1 cellular context compared by ENCODE assay signal in the genomic region with DNA sequence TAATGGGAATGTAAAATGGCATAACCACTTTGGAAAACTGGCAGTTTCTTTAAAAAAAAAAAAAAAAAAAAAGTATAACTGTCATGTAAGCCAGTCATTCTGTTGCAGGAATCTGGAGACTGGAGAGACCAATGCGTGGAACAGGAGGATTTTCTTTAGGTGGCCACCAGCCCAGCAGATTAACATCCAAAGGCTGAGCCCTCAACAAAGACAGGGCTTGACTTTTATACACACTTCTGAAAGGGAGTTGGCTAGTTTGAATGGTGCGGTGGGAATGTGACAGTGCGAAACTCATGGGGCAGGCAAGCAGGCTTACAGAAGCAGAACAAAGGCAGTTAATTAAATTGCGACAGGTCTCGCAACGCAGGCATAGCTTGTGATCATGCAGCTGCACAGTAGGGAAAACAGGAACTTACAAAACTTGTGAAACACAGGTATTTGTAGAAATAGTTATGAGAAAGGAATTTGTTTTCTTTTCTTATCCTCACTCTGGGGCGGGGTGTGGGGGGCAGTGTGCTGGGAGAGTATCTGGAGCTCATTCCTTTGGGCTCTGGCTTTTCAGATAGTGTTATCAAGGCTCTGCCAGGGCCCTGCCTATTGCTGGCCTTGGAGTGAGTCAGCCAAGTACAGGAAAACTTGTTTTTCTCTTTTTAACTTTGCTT.
TF ChIP-seq lines count a peak whose summit lies in the region.

No MANE protein-coding gene starts in this region.

TF ChIP-seq in K562, 482 proteins besides CTCF, POLR2A, EP300 and RAD21 (continued from another document and continues in another):
- no peak for TF ChIP-seq ATF1 (CRISPR knock-in tag; IDR thresholded peaks at IDR 0.05)
- peak; percentile 72 for TF ChIP-seq ATF1 (tag; IDR thresholded peaks at IDR 0.05)
- TF ChIP-seq ZNF384 (IDR thresholded peaks at IDR 0.05; ENCODE audit: low read depth, low read length) = peak; percentile 83
- TF ChIP-seq MYNN (IDR thresholded peaks at IDR 0.05) = no peak; the same call in 1 of the 2 replicates
- no peak for TF ChIP-seq MYNN (CRISPR knock-in tag; IDR thresholded peaks at IDR 0.05)
- no peak for TF ChIP-seq RBM22 (IDR thresholded peaks at IDR 0.05; ENCODE audit: low read depth, low read length, poor library complexity, severe bottlenecking)
- TF ChIP-seq, protein P1, sequence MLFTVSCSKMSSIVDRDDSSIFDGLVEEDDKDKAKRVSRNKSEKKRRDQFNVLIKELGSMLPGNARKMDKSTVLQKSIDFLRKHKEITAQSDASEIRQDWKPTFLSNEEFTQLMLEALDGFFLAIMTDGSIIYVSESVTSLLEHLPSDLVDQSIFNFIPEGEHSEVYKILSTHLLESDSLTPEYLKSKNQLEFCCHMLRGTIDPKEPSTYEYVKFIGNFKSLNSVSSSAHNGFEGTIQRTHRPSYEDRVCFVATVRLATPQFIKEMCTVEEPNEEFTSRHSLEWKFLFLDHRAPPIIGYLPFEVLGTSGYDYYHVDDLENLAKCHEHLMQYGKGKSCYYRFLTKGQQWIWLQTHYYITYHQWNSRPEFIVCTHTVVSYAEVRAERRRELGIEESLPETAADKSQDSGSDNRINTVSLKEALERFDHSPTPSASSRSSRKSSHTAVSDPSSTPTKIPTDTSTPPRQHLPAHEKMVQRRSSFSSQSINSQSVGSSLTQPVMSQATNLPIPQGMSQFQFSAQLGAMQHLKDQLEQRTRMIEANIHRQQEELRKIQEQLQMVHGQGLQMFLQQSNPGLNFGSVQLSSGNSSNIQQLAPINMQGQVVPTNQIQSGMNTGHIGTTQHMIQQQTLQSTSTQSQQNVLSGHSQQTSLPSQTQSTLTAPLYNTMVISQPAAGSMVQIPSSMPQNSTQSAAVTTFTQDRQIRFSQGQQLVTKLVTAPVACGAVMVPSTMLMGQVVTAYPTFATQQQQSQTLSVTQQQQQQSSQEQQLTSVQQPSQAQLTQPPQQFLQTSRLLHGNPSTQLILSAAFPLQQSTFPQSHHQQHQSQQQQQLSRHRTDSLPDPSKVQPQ (CRISPR knock-in tag; IDR thresholded peaks at IDR 0.05; ENCODE audit: borderline replicate concordance) = peak; percentile 41; the same call in 1 of the 2 replicates
- no peak for TF ChIP-seq SIN3B (IDR thresholded peaks at IDR 0.05; ENCODE audit: low read depth)
- TF ChIP-seq ZNF561 (CRISPR knock-in tag; conservative IDR thresholded peaks at IDR 0.05) = no peak
- no peak for TF ChIP-seq ZNF140 (CRISPR knock-in tag; IDR thresholded peaks at IDR 0.05)
- TF ChIP-seq ARID1B (IDR thresholded peaks at IDR 0.05) = peak; percentile 100
- TF ChIP-seq SNRNP70 (optimal IDR thresholded peaks at IDR 0.05; ENCODE audit: low read depth, low read length) = no peak
- TF ChIP-seq GTF2A2 (tag; IDR thresholded peaks at IDR 0.05) = no peak
- no peak for TF ChIP-seq ZNF165 (CRISPR knock-in tag; IDR thresholded peaks at IDR 0.05; ENCODE audit: borderline replicate concordance)
- no peak for TF ChIP-seq POLR3G (IDR thresholded peaks at IDR 0.05; ENCODE audit: extremely low read depth, insufficient read length, insufficient replicate concordance)
- no peak for TF ChIP-seq HCFC1 (IDR thresholded peaks at IDR 0.05; ENCODE audit: low read depth, low read length)
- TF ChIP-seq POLR2H (tag; IDR thresholded peaks at IDR 0.05; ENCODE audit: low read depth) = peak; percentile 44; the same call in 1 of the 2 replicates
- no peak for TF ChIP-seq BRCA1 (IDR thresholded peaks at IDR 0.05)
- TF ChIP-seq BRCA1 (CRISPR knock-in tag; IDR thresholded peaks at IDR 0.05) = no peak
- TF ChIP-seq, protein P2, sequence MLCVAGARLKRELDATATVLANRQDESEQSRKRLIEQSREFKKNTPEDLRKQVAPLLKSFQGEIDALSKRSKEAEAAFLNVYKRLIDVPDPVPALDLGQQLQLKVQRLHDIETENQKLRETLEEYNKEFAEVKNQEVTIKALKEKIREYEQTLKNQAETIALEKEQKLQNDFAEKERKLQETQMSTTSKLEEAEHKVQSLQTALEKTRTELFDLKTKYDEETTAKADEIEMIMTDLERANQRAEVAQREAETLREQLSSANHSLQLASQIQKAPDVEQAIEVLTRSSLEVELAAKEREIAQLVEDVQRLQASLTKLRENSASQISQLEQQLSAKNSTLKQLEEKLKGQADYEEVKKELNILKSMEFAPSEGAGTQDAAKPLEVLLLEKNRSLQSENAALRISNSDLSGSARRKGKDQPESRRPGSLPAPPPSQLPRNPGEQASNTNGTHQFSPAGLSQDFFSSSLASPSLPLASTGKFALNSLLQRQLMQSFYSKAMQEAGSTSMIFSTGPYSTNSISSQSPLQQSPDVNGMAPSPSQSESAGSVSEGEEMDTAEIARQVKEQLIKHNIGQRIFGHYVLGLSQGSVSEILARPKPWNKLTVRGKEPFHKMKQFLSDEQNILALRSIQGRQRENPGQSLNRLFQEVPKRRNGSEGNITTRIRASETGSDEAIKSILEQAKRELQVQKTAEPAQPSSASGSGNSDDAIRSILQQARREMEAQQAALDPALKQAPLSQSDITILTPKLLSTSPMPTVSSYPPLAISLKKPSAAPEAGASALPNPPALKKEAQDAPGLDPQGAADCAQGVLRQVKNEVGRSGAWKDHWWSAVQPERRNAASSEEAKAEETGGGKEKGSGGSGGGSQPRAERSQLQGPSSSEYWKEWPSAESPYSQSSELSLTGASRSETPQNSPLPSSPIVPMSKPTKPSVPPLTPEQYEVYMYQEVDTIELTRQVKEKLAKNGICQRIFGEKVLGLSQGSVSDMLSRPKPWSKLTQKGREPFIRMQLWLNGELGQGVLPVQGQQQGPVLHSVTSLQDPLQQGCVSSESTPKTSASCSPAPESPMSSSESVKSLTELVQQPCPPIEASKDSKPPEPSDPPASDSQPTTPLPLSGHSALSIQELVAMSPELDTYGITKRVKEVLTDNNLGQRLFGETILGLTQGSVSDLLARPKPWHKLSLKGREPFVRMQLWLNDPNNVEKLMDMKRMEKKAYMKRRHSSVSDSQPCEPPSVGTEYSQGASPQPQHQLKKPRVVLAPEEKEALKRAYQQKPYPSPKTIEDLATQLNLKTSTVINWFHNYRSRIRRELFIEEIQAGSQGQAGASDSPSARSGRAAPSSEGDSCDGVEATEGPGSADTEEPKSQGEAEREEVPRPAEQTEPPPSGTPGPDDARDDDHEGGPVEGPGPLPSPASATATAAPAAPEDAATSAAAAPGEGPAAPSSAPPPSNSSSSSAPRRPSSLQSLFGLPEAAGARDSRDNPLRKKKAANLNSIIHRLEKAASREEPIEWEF (CRISPR knock-in tag; IDR thresholded peaks at IDR 0.05) = 0 out of 2 replicates have a peak, but pooled peaks have one; percentile 2
- TF ChIP-seq LARP7 (IDR thresholded peaks at IDR 0.05) = no peak
- TF ChIP-seq, protein P3, sequence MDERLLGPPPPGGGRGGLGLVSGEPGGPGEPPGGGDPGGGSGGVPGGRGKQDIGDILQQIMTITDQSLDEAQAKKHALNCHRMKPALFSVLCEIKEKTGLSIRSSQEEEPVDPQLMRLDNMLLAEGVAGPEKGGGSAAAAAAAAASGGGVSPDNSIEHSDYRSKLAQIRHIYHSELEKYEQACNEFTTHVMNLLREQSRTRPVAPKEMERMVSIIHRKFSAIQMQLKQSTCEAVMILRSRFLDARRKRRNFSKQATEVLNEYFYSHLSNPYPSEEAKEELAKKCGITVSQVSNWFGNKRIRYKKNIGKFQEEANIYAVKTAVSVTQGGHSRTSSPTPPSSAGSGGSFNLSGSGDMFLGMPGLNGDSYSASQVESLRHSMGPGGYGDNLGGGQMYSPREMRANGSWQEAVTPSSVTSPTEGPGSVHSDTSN (CRISPR knock-in tag; IDR thresholded peaks at IDR 0.05; ENCODE audit: low read depth) = peak; percentile 26; the same call in 1 of the 2 replicates
- TF ChIP-seq, protein P3 (tag; conservative IDR thresholded peaks at IDR 0.05; ENCODE audit: low read depth) = peak; percentile 95
- TF ChIP-seq, protein P4, sequence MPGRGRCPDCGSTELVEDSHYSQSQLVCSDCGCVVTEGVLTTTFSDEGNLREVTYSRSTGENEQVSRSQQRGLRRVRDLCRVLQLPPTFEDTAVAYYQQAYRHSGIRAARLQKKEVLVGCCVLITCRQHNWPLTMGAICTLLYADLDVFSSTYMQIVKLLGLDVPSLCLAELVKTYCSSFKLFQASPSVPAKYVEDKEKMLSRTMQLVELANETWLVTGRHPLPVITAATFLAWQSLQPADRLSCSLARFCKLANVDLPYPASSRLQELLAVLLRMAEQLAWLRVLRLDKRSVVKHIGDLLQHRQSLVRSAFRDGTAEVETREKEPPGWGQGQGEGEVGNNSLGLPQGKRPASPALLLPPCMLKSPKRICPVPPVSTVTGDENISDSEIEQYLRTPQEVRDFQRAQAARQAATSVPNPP (IDR thresholded peaks at IDR 0.05; ENCODE audit: borderline replicate concordance, insufficient read depth, insufficient read length) = no peak
- no peak for TF ChIP-seq CBFB (CRISPR knock-in tag; IDR thresholded peaks at IDR 0.05)
- TF ChIP-seq, protein P5, sequence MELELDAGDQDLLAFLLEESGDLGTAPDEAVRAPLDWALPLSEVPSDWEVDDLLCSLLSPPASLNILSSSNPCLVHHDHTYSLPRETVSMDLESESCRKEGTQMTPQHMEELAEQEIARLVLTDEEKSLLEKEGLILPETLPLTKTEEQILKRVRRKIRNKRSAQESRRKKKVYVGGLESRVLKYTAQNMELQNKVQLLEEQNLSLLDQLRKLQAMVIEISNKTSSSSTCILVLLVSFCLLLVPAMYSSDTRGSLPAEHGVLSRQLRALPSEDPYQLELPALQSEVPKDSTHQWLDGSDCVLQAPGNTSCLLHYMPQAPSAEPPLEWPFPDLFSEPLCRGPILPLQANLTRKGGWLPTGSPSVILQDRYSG (tag; conservative IDR thresholded peaks at IDR 0.05; ENCODE audit: low read depth) = peak; percentile 23; the same call in 1 of the 2 replicates
- TF ChIP-seq ZNF57 (CRISPR knock-in tag; IDR thresholded peaks at IDR 0.05) = no peak
- TF ChIP-seq, protein P6, sequence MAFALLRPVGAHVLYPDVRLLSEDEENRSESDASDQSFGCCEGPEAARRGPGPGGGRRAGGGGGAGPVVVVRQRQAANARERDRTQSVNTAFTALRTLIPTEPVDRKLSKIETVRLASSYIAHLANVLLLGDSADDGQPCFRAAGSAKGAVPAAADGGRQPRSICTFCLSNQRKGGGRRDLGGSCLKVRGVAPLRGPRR (CRISPR knock-in tag; IDR thresholded peaks at IDR 0.05) = no peak
- 0 out of 2 replicates have a peak, but pooled peaks have one; percentile 17 for TF ChIP-seq NR4A1 (CRISPR knock-in tag; IDR thresholded peaks at IDR 0.05)
- no peak; the same call in 1 of the 2 replicates for TF ChIP-seq NR4A1 (tag; IDR thresholded peaks at IDR 0.05)
- TF ChIP-seq THRAP3 (IDR thresholded peaks at IDR 0.05; ENCODE audit: borderline replicate concordance) = no peak; the same call in 1 of the 2 replicates
- TF ChIP-seq ZC3H11A (IDR thresholded peaks at IDR 0.05; ENCODE audit: low read depth, low read length) = no peak
- peak; percentile 98 for TF ChIP-seq CBFA2T2 (conservative IDR thresholded peaks at IDR 0.05)
- TF ChIP-seq IFI16 (CRISPR knock-in tag; IDR thresholded peaks at IDR 0.05) = no peak
- TF ChIP-seq ZNF253 (CRISPR knock-in tag; conservative IDR thresholded peaks at IDR 0.05) = no peak
- TF ChIP-seq, protein P7, sequence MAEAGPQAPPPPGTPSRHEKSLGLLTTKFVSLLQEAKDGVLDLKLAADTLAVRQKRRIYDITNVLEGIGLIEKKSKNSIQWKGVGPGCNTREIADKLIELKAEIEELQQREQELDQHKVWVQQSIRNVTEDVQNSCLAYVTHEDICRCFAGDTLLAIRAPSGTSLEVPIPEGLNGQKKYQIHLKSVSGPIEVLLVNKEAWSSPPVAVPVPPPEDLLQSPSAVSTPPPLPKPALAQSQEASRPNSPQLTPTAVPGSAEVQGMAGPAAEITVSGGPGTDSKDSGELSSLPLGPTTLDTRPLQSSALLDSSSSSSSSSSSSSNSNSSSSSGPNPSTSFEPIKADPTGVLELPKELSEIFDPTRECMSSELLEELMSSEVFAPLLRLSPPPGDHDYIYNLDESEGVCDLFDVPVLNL (CRISPR knock-in tag; IDR thresholded peaks at IDR 0.05; ENCODE audit: low read depth) = no peak
- peak; percentile 24 for TF ChIP-seq ZFP36 (IDR thresholded peaks at IDR 0.05; ENCODE audit: low read depth, low read length, partially characterized antibody)
- TF ChIP-seq TGIF2 (CRISPR knock-in tag; IDR thresholded peaks at IDR 0.05) = no peak
- TF ChIP-seq ZNF212 (CRISPR knock-in tag; IDR thresholded peaks at IDR 0.05) = 0 out of 2 replicates have a peak, but pooled peaks have one; percentile 72
- TF ChIP-seq, protein P8, sequence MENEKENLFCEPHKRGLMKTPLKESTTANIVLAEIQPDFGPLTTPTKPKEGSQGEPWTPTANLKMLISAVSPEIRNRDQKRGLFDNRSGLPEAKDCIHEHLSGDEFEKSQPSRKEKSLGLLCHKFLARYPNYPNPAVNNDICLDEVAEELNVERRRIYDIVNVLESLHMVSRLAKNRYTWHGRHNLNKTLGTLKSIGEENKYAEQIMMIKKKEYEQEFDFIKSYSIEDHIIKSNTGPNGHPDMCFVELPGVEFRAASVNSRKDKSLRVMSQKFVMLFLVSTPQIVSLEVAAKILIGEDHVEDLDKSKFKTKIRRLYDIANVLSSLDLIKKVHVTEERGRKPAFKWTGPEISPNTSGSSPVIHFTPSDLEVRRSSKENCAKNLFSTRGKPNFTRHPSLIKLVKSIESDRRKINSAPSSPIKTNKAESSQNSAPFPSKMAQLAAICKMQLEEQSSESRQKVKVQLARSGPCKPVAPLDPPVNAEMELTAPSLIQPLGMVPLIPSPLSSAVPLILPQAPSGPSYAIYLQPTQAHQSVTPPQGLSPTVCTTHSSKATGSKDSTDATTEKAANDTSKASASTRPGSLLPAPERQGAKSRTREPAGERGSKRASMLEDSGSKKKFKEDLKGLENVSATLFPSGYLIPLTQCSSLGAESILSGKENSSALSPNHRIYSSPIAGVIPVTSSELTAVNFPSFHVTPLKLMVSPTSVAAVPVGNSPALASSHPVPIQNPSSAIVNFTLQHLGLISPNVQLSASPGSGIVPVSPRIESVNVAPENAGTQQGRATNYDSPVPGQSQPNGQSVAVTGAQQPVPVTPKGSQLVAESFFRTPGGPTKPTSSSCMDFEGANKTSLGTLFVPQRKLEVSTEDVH (IDR thresholded peaks at IDR 0.05; ENCODE audit: low read depth, partially characterized antibody) = no peak
- TF ChIP-seq ZNF778 (CRISPR knock-in tag; IDR thresholded peaks at IDR 0.05) = no peak
- no peak for TF ChIP-seq FOS (IDR thresholded peaks at IDR 0.05; ENCODE audit: extremely low read depth, insufficient read length)
- peak; percentile 72; the same call in 1 of the 2 replicates for TF ChIP-seq ZNF175 (CRISPR knock-in tag; IDR thresholded peaks at IDR 0.05; ENCODE audit: low read depth)
- no peak for TF ChIP-seq ZNF146 (CRISPR knock-in tag; IDR thresholded peaks at IDR 0.05; ENCODE audit: unreplicated experiment)
- peak; percentile 73; the same call in 1 of the 2 replicates for TF ChIP-seq KLF6 (CRISPR knock-in tag; IDR thresholded peaks at IDR 0.05; ENCODE audit: borderline replicate concordance)
- peak; percentile 55; the same call in 1 of the 2 replicates for TF ChIP-seq C11orf30 (IDR thresholded peaks at IDR 0.05; ENCODE audit: low read depth)
